33 cellular contexts compared by ENCODE assay signal in genomic region chr7:157938211-157938610, GRCh38.
"Had no signal": no experiment of that assay in that cellular context is flagged by ENCODE, and none has a peak within 500 bp of the region (broad histone marks: within the 10 kb centered on the region; RNA-seq: fewer than 3 reads in every experiment).

No MANE protein-coding gene starts in this region.

- ATAC-seq: activated CD4-positive, CD25-positive, alpha-beta regulatory T cell treated with anti-CD3 and anti-CD28 coated beads, Interleukin-2, amount 50 U/mL, for 24 hours; activated CD8-positive, alpha-beta T cell treated with anti-CD3 and anti-CD28 coated beads for 36 hours; activated T-helper 17 cell treated with anti-CD3 and anti-CD28 coated beads, Interleukin-2, amount 50 U/mL, for 72 hours; effector memory CD8-positive, alpha-beta T cell; foreskin keratinocyte; gastrocnemius medialis; heart left ventricle; T-helper 17 cell had no signal

- H3K27ac Mint-ChIP-seq: activated B cell treated with CpG ODN at 0.5 μM for 24 hours; activated CD8-positive, alpha-beta T cell treated with anti-CD3 and anti-CD28 coated beads for 36 hours; activated naive CD8-positive, alpha-beta T cell; activated T-cell treated with anti-CD3 and anti-CD28 coated beads, Interleukin-2, amount 50 U/mL, for 24 hours; activated T-helper 17 cell treated with anti-CD3 and anti-CD28 coated beads, Interleukin-2, amount 50 U/mL, for 72 hours; effector memory CD8-positive, alpha-beta T cell; T-helper 17 cell; T-helper 2 cell treated with Interferon-gamma antibody and Interleukin-4, amounts not matched to agents 5 μg/mL and 100 μg/mL, for 36 hours had no signal

- H3K4me1 Mint-ChIP-seq: activated B cell treated with CpG ODN at 0.5 μM for 24 hours, T-helper 17 cell had no signal

- DNase-seq: activated B cell treated with CpG ODN at 0.5 μM for 24 hours; activated CD4-positive, alpha-beta T cell treated with anti-CD3 and anti-CD28 coated beads for 48 hours; activated CD4-positive, alpha-beta T cell treated with anti-CD3 and anti-CD28 coated beads, Interleukin-2, amount 50 U/mL, for 1 hour; activated CD4-positive, alpha-beta T cell treated with anti-CD3 and anti-CD28 coated beads, Interleukin-2, amount 50 U/mL, for 48 hours; activated CD8-positive, alpha-beta memory T cell treated with anti-CD3 and anti-CD28 coated beads for 24 hours; activated CD8-positive, alpha-beta memory T cell treated with anti-CD3 and anti-CD28 coated beads, Interleukin-2, amount 50 U/mL, for 4 hours; activated CD8-positive, alpha-beta T cell treated with anti-CD3 and anti-CD28 coated beads for 36 hours; activated effector memory CD4-positive, alpha-beta T cell treated with Interleukin-2 at 50 U/mL for 16 hours; activated gamma-delta T cell treated with Interleukin-2 at 50 U/mL for 16 hours; activated naive CD4-positive, alpha-beta T cell treated with anti-CD3 and anti-CD28 coated beads, Interleukin-2, amount 50 U/mL, for 16 hours; activated naive CD4-positive, alpha-beta T cell treated with Interleukin-2 at 50 U/mL for 16 hours; activated T-cell treated with anti-CD3 and anti-CD28 coated beads for 4 hours; activated T-cell treated with anti-CD3 and anti-CD28 coated beads, Interleukin-2, amount 50 U/mL, for 24 hours; amniotic stem cell; anterior cingulate cortex; brain microvascular endothelial cell; cortex of kidney; dermis blood vessel endothelial cell; effector CD4-positive, alpha-beta T cell; effector memory CD8-positive, alpha-beta T cell; erythroblast; foreskin keratinocyte; gastrocnemius medialis; glutamatergic neuron; heart left ventricle; T-helper 1 cell; T-helper 17 cell; T1000; WERI-Rb-1 had no signal

- H3K4me3 Mint-ChIP-seq: activated B cell treated with CpG ODN at 0.5 μM for 24 hours; activated CD8-positive, alpha-beta T cell treated with anti-CD3 and anti-CD28 coated beads for 36 hours; activated naive CD8-positive, alpha-beta T cell; activated T-cell treated with anti-CD3 and anti-CD28 coated beads, Interleukin-2, amount 50 U/mL, for 24 hours; activated T-helper 17 cell treated with anti-CD3 and anti-CD28 coated beads, Interleukin-2, amount 50 U/mL, for 72 hours; effector memory CD8-positive, alpha-beta T cell; T-helper 17 cell; T-helper 2 cell treated with Interferon-gamma antibody and Interleukin-4, amounts not matched to agents 5 μg/mL and 100 μg/mL, for 36 hours had no signal

- H3K27me3 Mint-ChIP-seq: activated B cell treated with CpG ODN at 0.5 μM for 24 hours; activated CD8-positive, alpha-beta T cell treated with anti-CD3 and anti-CD28 coated beads for 36 hours; activated naive CD8-positive, alpha-beta T cell had no signal
